ENCODE assay signal across 12 cellular contexts in the genomic region with DNA sequence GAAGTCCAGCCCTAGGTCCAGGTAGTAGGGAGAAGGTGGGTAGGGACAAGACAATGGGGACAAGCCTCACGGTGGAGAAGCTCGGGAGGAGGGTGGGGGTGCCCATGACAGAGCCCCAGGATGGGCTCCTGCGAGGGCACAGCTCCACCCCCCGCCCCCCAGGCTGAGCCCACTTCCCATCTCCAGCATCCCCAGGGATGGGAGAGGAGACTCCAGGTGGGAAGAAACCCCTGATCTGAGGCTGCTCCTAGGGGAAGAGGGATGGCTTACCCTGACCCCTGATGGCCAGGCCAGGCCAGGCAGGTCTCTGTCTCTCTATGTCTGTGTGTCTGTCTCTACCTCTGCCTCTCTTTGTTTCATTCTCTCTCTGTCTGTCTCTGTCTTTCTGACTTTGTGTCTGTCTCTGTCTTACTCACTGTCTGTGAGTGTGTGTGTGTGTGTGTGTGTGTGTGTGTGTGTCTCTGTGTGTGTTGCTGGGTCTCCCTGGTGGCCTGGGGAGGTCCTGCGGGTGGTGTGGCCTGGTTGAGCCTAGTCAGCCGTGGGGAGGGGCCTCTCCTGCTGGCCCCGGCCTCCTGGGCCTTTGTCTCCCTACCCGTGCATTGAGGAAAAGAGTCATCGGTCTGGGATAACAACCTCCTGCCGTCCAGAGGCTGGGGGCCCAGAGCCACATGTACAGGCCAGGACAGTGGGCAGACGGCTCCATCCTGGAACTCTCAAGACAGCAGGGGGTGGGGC. TPM values are rescaled to one million over a fixed set of nuclear protein-coding genes. Genes with fewer than 3 reads are reported as not detected.
DNase-seq lines count a peak whose midpoint lies in the region; ATAC-seq and TF ChIP-seq lines count a peak whose summit lies in the region.
"Had no signal": no experiment of that assay in that cellular context is flagged by ENCODE, and none has a peak within 500 bp of the region (broad histone marks: within the 10 kb centered on the region; RNA-seq: fewer than 3 reads in every experiment).

No MANE protein-coding gene starts in this region.

- H3K36me3 ChIP-seq in right atrium auricular region (no peaks in the 10 kb centered on the region), upper lobe of right lung (no peaks in the 10 kb centered on the region)

- H3K27me3 ChIP-seq in right atrium auricular region (no peaks in the 10 kb centered on the region), upper lobe of right lung (no peaks in the 10 kb centered on the region)

- TF ChIP-seq CTCF in right atrium auricular region (IDR thresholded peaks at IDR 0.05): no peak
- TF ChIP-seq CTCF in upper lobe of right lung (IDR thresholded peaks at IDR 0.05): no peak

- H3K27ac ChIP-seq in right atrium auricular region (no peak overlapping the region), upper lobe of right lung (no peak overlapping the region), caudate nucleus (ENCODE audit: low read depth, low read length) (no peak overlapping the region)

- ATAC-seq in Right ventricle myocardium superior (ENCODE audit: poor library complexity) (no peak), upper lobe of right lung (no peak), GM21786 (IDR thresholded peaks at IDR 0.05; ENCODE audit: unreplicated experiment) (no peak), GM18868 (IDR thresholded peaks at IDR 0.05; ENCODE audit: unreplicated experiment) (no peak)

- H3K4me1 ChIP-seq in right atrium auricular region: no peaks in the 10 kb centered on the region
- no peaks in the 10 kb centered on the region for H3K4me1 ChIP-seq in upper lobe of right lung

- DNase-seq in Right ventricle myocardium superior (peak; percentile 38), right atrium auricular region (ENCODE audit: low spot score) (no peak), SW480 (ENCODE audit: low spot score) (peak; percentile 20), iris pigment epithelial cell (ENCODE audit: low read depth) (peak; percentile 35), upper lobe of right lung (peak; percentile 50), caudate nucleus (lab: John Stamatoyannopoulos, UW) (no peak)
- DNase-seq: activated CD4-positive, alpha-beta T cell treated with anti-CD3 and anti-CD28 coated beads, Interleukin-2, amount 50 U/mL, for 48 hours; CD4-positive, alpha-beta T cell; cerebellar nuclear complex had no signal

- H3K4me3 ChIP-seq in right atrium auricular region: no peak overlapping the region
- H3K4me3 ChIP-seq in upper lobe of right lung: no peak overlapping the region

- intact Hi-C loops in Right ventricle myocardium superior (cut with DNase I): no loop called here
- intact Hi-C loops in upper lobe of right lung (cut with DNase I): no loop called here

- no peaks in the 10 kb centered on the region for H3K9me3 ChIP-seq in right atrium auricular region
- H3K9me3 ChIP-seq in upper lobe of right lung: no peaks in the 10 kb centered on the region

RNA-seq across cellular contexts. Expression of gene WNT9A, which starts 45.7 kb away (rescaled TPM):
- total RNA-seq in Right ventricle myocardium superior (0.59 TPM), right atrium auricular region (1 to 10 TPM in 1 of 2 donors, under 1 TPM in 1; 0.78 to 2.2 TPM), upper lobe of right lung (10.2 TPM)
- total RNA-seq: CD4-positive, alpha-beta T cell; OCI-LY7 had no signal

Comparison
In these comparisons a context has a peak if more than half of its experiments do, and no peak if none do; other contexts are left out.
1. DNase-seq: peak in Right ventricle myocardium superior (single experiment), SW480 (single experiment), iris pigment epithelial cell (single experiment) and upper lobe of right lung (single experiment); none in right atrium auricular region (single experiment) and caudate nucleus (0 of 61).